ENCODE assay signal across 8 cellular contexts in genomic region chr16:28615486-28616223, GRCh38. TPM values are rescaled to one million over a fixed set of nuclear protein-coding genes. Genes with fewer than 3 reads are reported as not detected.
DNase-seq lines count a peak whose midpoint lies in the region; ATAC-seq, FAIRE-seq and TF ChIP-seq lines count a peak whose summit lies in the region.
"Not testable (repeated sequence)": the region's sequence is repeated elsewhere in the genome, so short reads cannot be mapped to it uniquely, and the experiment has no call there.

No MANE protein-coding gene starts in this region.

- TF ChIP-seq POLR2A in heart left ventricle (IDR thresholded peaks at IDR 0.05): not testable (repeated sequence)

- not testable (repeated sequence) for H3K27ac Mint-ChIP-seq in CD4-positive, alpha-beta T cell; HFFc6

- not testable (repeated sequence) for H3K36me3 ChIP-seq in bronchial epithelial cell (ENCODE audit: control insufficient read depth, insufficient read depth, low read length)
- peaks cover 0 to 13% (median 0%) of the 10 kb centered on the region in 9 donors for H3K36me3 ChIP-seq in heart left ventricle

- TF ChIP-seq CTCF in CD4-positive, alpha-beta T cell (IDR thresholded peaks at IDR 0.05): peak; percentile 56
- TF ChIP-seq CTCF in HFFc6 (IDR thresholded peaks at IDR 0.05) (peak; percentile 80), VCaP (conservative IDR thresholded peaks at IDR 0.05) (peak; percentile 72), bronchial epithelial cell (IDR thresholded peaks at IDR 0.05; ENCODE audit: insufficient read depth, low read length, severe bottlenecking) (peak; percentile 64), heart left ventricle (IDR thresholded peaks at IDR 0.05) (peak; percentile 58 to 79 (median 66))

- H3K27ac ChIP-seq in CD4-positive, alpha-beta T cell (ENCODE audit: low read depth, low read length); VCaP; heart left ventricle: not testable (repeated sequence)

- H3K4me1 Mint-ChIP-seq in CD4-positive, alpha-beta T cell (ENCODE audit: low read depth); HFFc6 (ENCODE audit: low read depth): not testable (repeated sequence)

- intact Hi-C loops in CD4-positive, alpha-beta T cell (cut with DNase I, micrococcal nuclease): loop anchor here in 1 of 2 experiments (5.0 to 10.0 kb wide), 2 partner anchors 61 to 338 kb away; partner anchors contain the start of gene SGF29
- intact Hi-C loops in heart left ventricle (cut with DNase I): loop anchor here in 2 of 10 donors (5.0 kb wide), 2 partner anchors 123 to 338 kb away; partner anchors contain the start of genes APOBR (in 1 of the 2) and CLN3 (in 1 of the 2)

- not testable (repeated sequence) for H3K27me3 Mint-ChIP-seq in CD4-positive, alpha-beta T cell
- peaks cover 26% of the 10 kb centered on the region for H3K27me3 Mint-ChIP-seq in HFFc6 (ENCODE audit: insufficient read depth)

- H3K36me3 Mint-ChIP-seq in CD4-positive, alpha-beta T cell (ENCODE audit: low read depth): peaks cover 15% of the 10 kb centered on the region
- H3K36me3 Mint-ChIP-seq in HFFc6 (ENCODE audit: low read depth): not testable (repeated sequence)

- POLR2A ChIA-PET in CD4-positive, alpha-beta T cell (lab: Charles Lee): not testable (repeated sequence)

- not testable (repeated sequence) for H3K4me3 ChIP-seq in bronchial epithelial cell (ENCODE audit: low read depth, low read length); heart left ventricle

- not testable (repeated sequence) for H3K4me3 Mint-ChIP-seq in CD4-positive, alpha-beta T cell; HFFc6

- FAIRE-seq in bronchial epithelial cell (lab: Jason Lieb, UNC): not testable (repeated sequence)

- not testable (repeated sequence) for H3K27me3 ChIP-seq in CD4-positive, alpha-beta T cell (ENCODE audit: control insufficient read depth, insufficient read depth, low read length); bronchial epithelial cell (ENCODE audit: control insufficient read depth, insufficient read depth, low read length); heart left ventricle

- not testable (repeated sequence) for H3K9me3 ChIP-seq in CD4-positive, alpha-beta T cell (ENCODE audit: control insufficient read depth, low read length); heart left ventricle

- not testable (repeated sequence) for ATAC-seq in CD4-positive, alpha-beta T cell (ENCODE audit: poor library complexity)
- ATAC-seq in heart left ventricle: peak in 1 of 4 donors; percentile 41

- not testable (repeated sequence) for H3K4me1 ChIP-seq in heart left ventricle

- CTCF ChIA-PET in CD4-positive, alpha-beta T cell (lab: Charles Lee): not testable (repeated sequence)

- DNase-seq in CD4-positive, alpha-beta T cell: peak in 1 of 10 experiments; percentile 17
- peak; percentile 19 for DNase-seq in HFFc6
- DNase-seq in NCI-H69 (lab: John Stamatoyannopoulos, UW): peak; percentile 48
- peak; percentile 20 for DNase-seq in bronchial epithelial cell (ENCODE audit: low read depth)
- DNase-seq in heart left ventricle: peak in 4 of 5 donors; percentile 43 to 69 (median 66)
- peak; percentile 47 for DNase-seq in myocyte (ENCODE audit: low read depth)
- DNase-seq in superior temporal gyrus (ENCODE audit: extremely low spot score): peak; percentile 55

- H3K9me3 Mint-ChIP-seq in CD4-positive, alpha-beta T cell; HFFc6: not testable (repeated sequence)

- whole genome bisulfite sequencing in heart left ventricle, 4 donors: 30 to 45% (median 39%) methylated on average over 16 to 17 of the region's 24 CpGs

RNA-seq across cellular contexts. Expression of gene SULT1A1, which starts 5.8 kb away (rescaled TPM):
- total RNA-seq in CD4-positive, alpha-beta T cell: 10 to 100 TPM; 13.8 to 14.4 TPM
- under 1 TPM in 3 of 6 experiments, not detected in 3; 0.17 to 0.30 (median 0.18) TPM for total RNA-seq in HFFc6 (2021; fragmentation: NEBNext Ultra II Directional; extraction: Animal tissue kit (Norgen Biotek cat#: 25700))
- 5.0 and 6.3 TPM in 2 replicates for total RNA-seq in bronchial epithelial cell
- 10 to 100 TPM in 8 of 9 donors, 1 to 10 TPM in 1; 8.7 to 35.9 (median 20.6) TPM for total RNA-seq in heart left ventricle
- polyA plus RNA-seq in heart left ventricle: 10 to 100 TPM in 1 of 2 donors, 1 to 10 TPM in 1; 6.9 to 12.3 TPM
- total RNA-seq in myocyte: 3.4 and 3.5 TPM in 2 replicates
- polyA plus RNA-seq in myocyte (2012): 13.9 TPM

RNA-seq across cellular contexts. Expression of gene SULT1A2, which starts 18.8 kb away (rescaled TPM):
- under 1 TPM; 0.19 to 0.45 TPM for total RNA-seq in CD4-positive, alpha-beta T cell
- total RNA-seq in HFFc6 (2021; fragmentation: NEBNext Ultra II Directional; extraction: Animal tissue kit (Norgen Biotek cat#: 25700)): not detected
- total RNA-seq in bronchial epithelial cell (0.51 TPM in 1 of 2 replicates, not detected in the other), heart left ventricle (1 to 10 TPM in 3 of 9 donors, under 1 TPM in 6; 0.39 to 2.4 (median 0.70) TPM), myocyte (0.10 TPM in 1 of 2 replicates, not detected in the other)
- polyA plus RNA-seq in heart left ventricle: under 1 TPM; 0.37 to 0.80 TPM
- polyA plus RNA-seq in myocyte (2012): 0.08 TPM

RNA-seq across cellular contexts. Expression of gene NPIPB8, which starts 22.2 kb away (rescaled TPM):
- under 1 TPM in 1 of 2 experiments, not detected in 1; 0.58 TPM for total RNA-seq in CD4-positive, alpha-beta T cell
- total RNA-seq in HFFc6 (2021; fragmentation: NEBNext Ultra II Directional; extraction: Animal tissue kit (Norgen Biotek cat#: 25700)): under 1 TPM in 2 of 6 experiments, not detected in 4; 0.31 to 0.75 TPM
- not detected in 2 replicates for total RNA-seq in bronchial epithelial cell
- total RNA-seq in heart left ventricle: 1 to 10 TPM in 1 of 9 donors, not detected in 8; 1.0 TPM
- under 1 TPM in 1 of 2 donors, not detected in 1; 0.10 TPM for polyA plus RNA-seq in heart left ventricle
- not detected in 2 replicates for total RNA-seq in myocyte
- 0.68 TPM for polyA plus RNA-seq in myocyte (2012)
